Comparison of ENCODE assay signal across 8 cellular contexts in the genomic region with DNA sequence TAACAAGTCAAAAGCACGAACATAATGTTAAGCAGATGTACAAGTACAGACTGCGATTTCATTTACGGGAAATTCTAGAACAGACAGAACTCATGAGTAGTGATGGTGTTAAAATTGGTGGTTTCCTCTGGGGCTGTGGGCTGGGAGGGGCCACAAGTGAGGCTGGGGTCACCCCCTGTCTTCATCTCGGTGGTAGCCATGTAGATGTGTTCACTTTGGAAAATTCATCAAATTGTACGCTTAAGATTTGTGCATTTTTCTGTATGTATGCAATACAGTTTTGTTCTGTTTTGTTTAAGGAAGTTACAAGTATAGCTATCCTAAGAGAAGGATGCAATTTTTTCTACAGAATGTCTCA. TPM values are rescaled to one million over a fixed set of nuclear protein-coding genes. Genes with fewer than 3 reads are reported as not detected.
A peak's percentile ranks its signal among the peaks of the same experiment; 100 is the strongest.
DNase-seq lines count a peak whose midpoint lies in the region; ATAC-seq, FAIRE-seq and TF ChIP-seq lines count a peak whose summit lies in the region.

No MANE protein-coding gene starts in this region.

- peak; percentile 3 for ATAC-seq in HG02588 (IDR thresholded peaks at IDR 0.05; ENCODE audit: unreplicated experiment)
- peak; percentile 15; the same call in 2 of the 3 replicates for ATAC-seq in GM12878

- intact Hi-C loops in GM12878 (cut with micrococcal nuclease; ENCODE audit: unreplicated experiment): loop anchor here (5.0 kb wide), 1 partner anchor 169 kb away; no protein-coding TSS in a partner anchor

- H3K4me1 ChIP-seq in GM12878 (ENCODE audit: control insufficient read depth, insufficient read depth, low read length): peaks cover 6% of the 10 kb centered on the region
- peaks cover 7% of the 10 kb centered on the region for H3K4me1 ChIP-seq in mesenchymal stem cell (ENCODE audit: control insufficient read depth, insufficient read depth, low read depth, low read length)

- H3K4ac ChIP-seq in mesenchymal stem cell (ENCODE audit: low read depth in 1 of 2, low read length in 2 of 2): peak overlapping the region in 1 of 2 experiments; percentile 85

- CTCF ChIA-PET in AG04449 (lab: Yijun Ruan, JAX): interaction anchor here (0.7 to 2.2 kb wide), 4 partner anchors 29 to 167 kb away, joined by 3 to 13 read pairs (median 3); no protein-coding TSS in a partner anchor
- CTCF ChIA-PET in GM12878 (lab: Yijun Ruan, JAX): interaction anchor here (1.3 to 1.4 kb wide), 2 partner anchors 45 to 284 kb away, joined by 3 to 4 read pairs; a partner anchor contains a TSS

- DNase-seq in AG04449 (ENCODE audit: low read depth, low spot score): no peak
- DNase-seq in GM12878 (ENCODE audit: low read depth, low spot score): no peak
- no peak for DNase-seq in mesenchymal stem cell
- DNase-seq in H4 (ENCODE audit: low spot score): no peak
- DNase-seq in EL: no peak
- no peak for DNase-seq in GM13976 (ENCODE audit: low spot score)
- DNase-seq in NCI-H2171 treated with DMSO at 0.1 percent for 48 hours (lab: John Stamatoyannopoulos, UW): no peak

- in situ Hi-C loops in GM12878 (cut with MboI) (no loop called here), GM13976 (cut with MboI; ENCODE audit: low sequenced_read_pairs, unreplicated experiment) (no loop called here)

- H3K79me2 ChIP-seq in GM12878 (ENCODE audit: control insufficient read depth, insufficient read depth, low read length): peaks cover 22% of the 10 kb centered on the region

- no peak overlapping the region for H2BK5ac ChIP-seq in mesenchymal stem cell (ENCODE audit: low read depth, low read length, poor library complexity, severe bottlenecking)

- peak overlapping the region in 1 of 2 experiments; percentile 29 for H2BK12ac ChIP-seq in mesenchymal stem cell (ENCODE audit: low read length in 2 of 2)

- no peak for FAIRE-seq in GM12878 (lab: Jason Lieb, UNC)

- H4K20me1 ChIP-seq in GM12878 (ENCODE audit: control insufficient read depth, insufficient read depth): no peaks in the 10 kb centered on the region

- H3K79me1 ChIP-seq in mesenchymal stem cell (replicated peaks; ENCODE audit: low read length, poor library complexity, severe bottlenecking): peaks cover 21% of the 10 kb centered on the region

- H3K14ac ChIP-seq in mesenchymal stem cell (ENCODE audit: low read length in 2 of 2): no peak overlapping the region

- H3K36me3 ChIP-seq in GM12878 (ENCODE audit: control insufficient read depth in 2 of 2, insufficient read depth in 2 of 2, low read length in 1 of 2): peaks cover 0 to 6% of the 10 kb centered on the region in 2 experiments; a peak in 1 of 4 replicates
- peaks cover 5 to 16% of the 10 kb centered on the region in 2 experiments for H3K36me3 ChIP-seq in mesenchymal stem cell (ENCODE audit: control insufficient read depth in 1 of 2, insufficient read depth in 2 of 2, low read depth in 1 of 2, low read length in 2 of 2)

- H3K4me3 ChIP-seq in AG04449 (ENCODE audit: low read depth, low read length) (peak overlapping the region; percentile 97), GM12878 (peak overlapping the region; percentile 51; the same call in 1 of the 2 replicates), mesenchymal stem cell (ENCODE audit: insufficient read depth in 1 of 2, low read depth in 1 of 2, low read length in 2 of 2) (peak overlapping the region in 1 of 2 experiments; percentile 86)

- peak overlapping the region; percentile 72 for H3K9ac ChIP-seq in GM12878 (ENCODE audit: control insufficient read depth, insufficient read depth, low read length)
- peak overlapping the region; percentile 95 for H3K9ac ChIP-seq in mesenchymal stem cell (ENCODE audit: low read length)

- TF ChIP-seq RAD21 in GM12878 (IDR thresholded peaks at IDR 0.05; ENCODE audit: insufficient read depth, low read depth, low read length): no peak

- POLR2A ChIA-PET in AG04449 (lab: Yijun Ruan, JAX) (interaction anchor here (0.5 kb wide), 1 partner anchor 1275 kb away, joined by 3 read pairs; no protein-coding TSS in a partner anchor), GM12878 (lab: Charles Lee) (interaction anchor here (0.6 to 1.9 kb wide), 4 partner anchors 17 to 1246 kb away, joined by 3 to 6 read pairs (median 6); a partner anchor contains a TSS)

- no peak overlapping the region for H2BK120ac ChIP-seq in mesenchymal stem cell (ENCODE audit: low read depth, low read length)

- 22% methylated on average over 5 of the region's 5 CpGs for WGBS in GM12878 (ENCODE audit: insufficient coverage, insufficient replicate concordance, low lambda C conversion rate, missing lambda C conversion rate)
- 83% methylated on average over 5 of the region's 5 CpGs for WGBS in mesenchymal stem cell

- no peak for TF ChIP-seq EP300 in GM12878 (IDR thresholded peaks at IDR 0.05; ENCODE audit: borderline replicate concordance in 1 of 2, control insufficient read depth in 1 of 2, low read depth in 2 of 2, low read length in 2 of 2)

- peak overlapping the region; percentile 47 for H3K27ac ChIP-seq in GM12878 (ENCODE audit: control insufficient read depth, insufficient read depth)
- H3K27ac ChIP-seq in mesenchymal stem cell (ENCODE audit: low read length, poor library complexity, severe bottlenecking): peak overlapping the region; percentile 44

- no peak overlapping the region for H2AK5ac ChIP-seq in mesenchymal stem cell (ENCODE audit: low read length, severe bottlenecking)

- SMC1A ChIA-PET in GM12878 (lab: Charles Lee; ENCODE audit: uncharacterized antibody, unreplicated experiment): interaction anchor here (1.0 to 2.5 kb wide), 4 partner anchors 10 to 167 kb away, joined by 3 to 11 read pairs (median 4); no protein-coding TSS in a partner anchor

- no peak overlapping the region for H2BK15ac ChIP-seq in mesenchymal stem cell (ENCODE audit: low read depth, poor library complexity, severe bottlenecking)

- TSS peak; percentile 60 for BruUV-seq in GM12878 (replicated peaks; lab: Mats Ljungman, UMichigan)

- H3K9me3 ChIP-seq in GM12878 (replicated peaks; ENCODE audit: control insufficient read depth, insufficient read depth, low read length) (no peaks in the 10 kb centered on the region), mesenchymal stem cell (ENCODE audit: control insufficient read depth, low read length) (no peaks in the 10 kb centered on the region)

- RAD21 ChIA-PET in GM12878 (lab: Charles Lee; ENCODE audit: unreplicated experiment): interaction anchor here (2.0 to 2.3 kb wide), 2 partner anchors 17 to 167 kb away, joined by 7 to 9 read pairs; no protein-coding TSS in a partner anchor

- no peak overlapping the region for H4K91ac ChIP-seq in mesenchymal stem cell (ENCODE audit: low read length)

- H3K18ac ChIP-seq in mesenchymal stem cell (ENCODE audit: low read depth in 1 of 2, low read length in 2 of 2): peak overlapping the region in 1 of 2 experiments; percentile 64

- no peak for TF ChIP-seq POLR2A in GM12878 (IDR thresholded peaks at IDR 0.05; ENCODE audit: low read depth, low read length)

- peak overlapping the region; percentile 80 for H4K8ac ChIP-seq in mesenchymal stem cell (ENCODE audit: low read length)

- H3K4me2 ChIP-seq in GM12878 (ENCODE audit: control insufficient read depth, insufficient read depth) (peak overlapping the region; percentile 96), mesenchymal stem cell (ENCODE audit: low read length, poor library complexity, severe bottlenecking) (peak overlapping the region; percentile 66)

- H2AFZ ChIP-seq in GM12878 (ENCODE audit: control insufficient read depth, low read depth, low read length) (peak overlapping the region; percentile 91), mesenchymal stem cell (ENCODE audit: low read depth, low read length) (no peak overlapping the region)

- H3K27me3 ChIP-seq in GM12878 (replicated peaks in 1 of 2; ENCODE audit: control insufficient read depth in 2 of 2, insufficient read depth in 2 of 2, low read length in 1 of 2): no peaks in the 10 kb centered on the region
- no peaks in the 10 kb centered on the region for H3K27me3 ChIP-seq in mesenchymal stem cell (ENCODE audit: control insufficient read depth in 1 of 2, insufficient read depth in 1 of 2, low read length in 2 of 2)

- no peak for TF ChIP-seq CTCF in AG04449 (IDR thresholded peaks at IDR 0.05; ENCODE audit: insufficient read depth, low read length, missing control alignments)
- no peak for TF ChIP-seq CTCF in GM12878 (IDR thresholded peaks at IDR 0.05 in 2 of 3, conservative IDR thresholded peaks at IDR 0.05 in 1 of 3; ENCODE audit: control insufficient read depth in 2 of 3, extremely low read depth in 1 of 3, insufficient read depth in 1 of 3, low read depth in 3 of 3, low read length in 3 of 3)
- no peak for TF ChIP-seq CTCF in GM13976 (IDR thresholded peaks at IDR 0.05; ENCODE audit: borderline replicate concordance, control extremely low read depth, extremely low read depth, insufficient read depth, missing control alignments)

- H3K23ac ChIP-seq in mesenchymal stem cell (ENCODE audit: low read length in 2 of 2): no peak overlapping the region

RNA-seq across cellular contexts. Expression of a gene that starts 0.5 kb away (rescaled TPM):
- total RNA-seq in GM12878 (2013; cell fraction: nucleolus; rRNA removed): 109 and 129 TPM in 2 replicates
- total RNA-seq in GM12878 (2014; rRNA removed) (37.4 and 47.0 TPM in 2 replicates), GM12878 (2014; rRNA removed; fragmentation: Illumina TruSeq; extraction: Trizol) (38.3 and 39.1 TPM in 2 replicates), GM12878 (2021) (62.1 and 67.9 TPM in 2 replicates)
- polyA plus RNA-seq in GM12878 (2011; ENCODE audit: low read depth): 30.0 TPM
- polyA plus RNA-seq in GM12878 (2011; rRNA removed) (27.1 and 53.0 TPM in 2 replicates), GM12878 (2014; fragmentation: Illumina TruSeq; extraction: Trizol) (51.0 and 60.1 TPM in 2 replicates), GM12878 (2014; fragmentation: Nextera tagmentation; extraction: Ambion mirVana) (1 to 10 TPM; 5.3 to 6.4 TPM), GM12878 (2014; rRNA removed) (60.7 and 61.9 TPM in 2 replicates), GM12878 (2016; fragmentation: Nextera tagmentation; extraction: Ambion mirVana) (10 to 100 TPM; 89.0 to 91.4 TPM)
- 60.6 and 63.1 TPM in 2 replicates for polyA plus RNA-seq in GM12878 (2011; cell fraction: cytosol; rRNA removed)
- 87.3 and 103 TPM in 2 replicates for polyA plus RNA-seq in GM12878 (2011; cell fraction: nucleus; rRNA removed)
- polyA plus RNA-seq in GM12878 (2012): 42.4 and 48.3 TPM in 2 replicates
- polyA minus RNA-seq in GM12878 (2011; rRNA and poly(A)+ RNA removed): 63.0 and 100 TPM in 2 replicates
- 22.6 and 28.3 TPM in 2 replicates for polyA minus RNA-seq in GM12878 (2011; cell fraction: cytosol; rRNA and poly(A)+ RNA removed)
- 49.1 and 96.4 TPM in 2 replicates for polyA minus RNA-seq in GM12878 (2011; cell fraction: nucleus; rRNA and poly(A)+ RNA removed)
- polyA plus RNA-seq in mesenchymal stem cell (2013, experiment 1 of 2): 43.5 TPM
- 43.8 TPM for polyA plus RNA-seq in mesenchymal stem cell (2013, experiment 2 of 2)
- total RNA-seq in H4 (2014; rRNA removed; shearing (Covaris generic)): 12.9 and 16.0 TPM in 2 replicates

RNA-seq across cellular contexts. Expression of a gene that starts 44.4 kb away (rescaled TPM):
- 117 and 123 TPM in 2 replicates for total RNA-seq in GM12878 (2013; cell fraction: nucleolus; rRNA removed)
- 11.2 and 13.5 TPM in 2 replicates for total RNA-seq in GM12878 (2014; rRNA removed)
- 8.7 and 9.0 TPM in 2 replicates for total RNA-seq in GM12878 (2014; rRNA removed; fragmentation: Illumina TruSeq; extraction: Trizol)
- total RNA-seq in GM12878 (2021): 17.5 and 23.7 TPM in 2 replicates
- polyA plus RNA-seq in GM12878 (2011; ENCODE audit: low read depth): 7.3 TPM
- 15.6 and 23.6 TPM in 2 replicates for polyA plus RNA-seq in GM12878 (2011; rRNA removed)
- polyA plus RNA-seq in GM12878 (2011; cell fraction: cytosol; rRNA removed): 16.2 and 19.9 TPM in 2 replicates
- 99.0 and 124 TPM in 2 replicates for polyA plus RNA-seq in GM12878 (2011; cell fraction: nucleus; rRNA removed)
- polyA plus RNA-seq in GM12878 (2012): 11.0 and 11.9 TPM in 2 replicates
- polyA plus RNA-seq in GM12878 (2014; fragmentation: Illumina TruSeq; extraction: Trizol): 9.6 and 14.2 TPM in 2 replicates
- polyA plus RNA-seq in GM12878 (2014; fragmentation: Nextera tagmentation; extraction: Ambion mirVana): 1 to 10 TPM; 1.4 to 1.9 TPM
- 13.1 and 13.8 TPM in 2 replicates for polyA plus RNA-seq in GM12878 (2014; rRNA removed)
- polyA plus RNA-seq in GM12878 (2016; fragmentation: Nextera tagmentation; extraction: Ambion mirVana): 1 to 10 TPM; 9.6 to 9.9 TPM
- polyA minus RNA-seq in GM12878 (2011; rRNA and poly(A)+ RNA removed): 37.7 and 44.5 TPM in 2 replicates
- 9.6 and 12.4 TPM in 2 replicates for polyA minus RNA-seq in GM12878 (2011; cell fraction: cytosol; rRNA and poly(A)+ RNA removed)
- polyA minus RNA-seq in GM12878 (2011; cell fraction: nucleus; rRNA and poly(A)+ RNA removed): 22.4 and 46.2 TPM in 2 replicates
- 10.3 TPM for polyA plus RNA-seq in mesenchymal stem cell (2013, experiment 1 of 2)
- 9.3 TPM for polyA plus RNA-seq in mesenchymal stem cell (2013, experiment 2 of 2)
- total RNA-seq in H4 (2014; rRNA removed; shearing (Covaris generic)): 5.7 and 6.0 TPM in 2 replicates
